ENCODE assay signal across 16 cellular contexts in the genomic region with DNA sequence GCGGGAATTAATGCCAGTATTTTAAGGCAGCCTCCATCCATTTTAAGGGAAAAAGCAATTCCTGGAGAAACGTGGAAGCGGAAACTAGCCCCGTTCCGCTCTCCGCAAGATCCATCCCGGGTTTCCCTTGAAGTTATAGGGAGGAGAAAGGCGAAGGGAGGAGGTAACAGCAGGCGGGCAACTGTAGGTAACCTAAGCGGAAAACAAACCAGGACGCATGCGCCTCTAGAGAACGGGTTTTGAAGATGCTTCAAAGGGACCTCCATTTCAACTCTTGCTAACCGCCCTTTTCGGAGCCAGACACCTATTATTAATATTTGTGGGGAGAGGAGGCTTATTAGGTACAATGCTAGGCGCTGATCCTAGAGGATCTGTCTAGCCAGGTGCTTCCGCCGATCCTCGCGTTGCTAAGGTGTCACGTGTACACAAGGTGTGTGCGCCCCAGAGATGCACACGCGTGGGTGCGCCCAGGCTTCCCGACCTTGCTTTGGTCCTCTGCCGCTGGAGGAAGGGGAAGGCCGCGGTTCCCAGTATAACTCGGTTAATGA. TPM values are rescaled to one million over a fixed set of nuclear protein-coding genes. Genes with fewer than 3 reads are reported as not detected.
A peak's percentile ranks its signal among the peaks of the same experiment; 100 is the strongest.
DNase-seq lines count a peak whose midpoint lies in the region; ATAC-seq and TF ChIP-seq lines count a peak whose summit lies in the region.
"Had no signal": no experiment of that assay in that cellular context is flagged by ENCODE, and none has a peak within 500 bp of the region (broad histone marks: within the 10 kb centered on the region; RNA-seq: fewer than 3 reads in every experiment).

No MANE protein-coding gene starts in this region.

- TF ChIP-seq CTCF in sigmoid colon (IDR thresholded peaks at IDR 0.05) = no peak

- TF ChIP-seq POLR2A in sigmoid colon (IDR thresholded peaks at IDR 0.05) = no peak

- intact Hi-C loops in Right ventricle myocardium inferior (cut with DNase I) = loop anchor here (5.0 kb wide), 1 partner anchor 42 kb away; no protein-coding TSS in a partner anchor
- intact Hi-C loops in Right ventricle myocardium superior (cut with DNase I) = no loop called here
- intact Hi-C loops in sigmoid colon (cut with DNase I) = no loop called here

- H3K27me3 ChIP-seq in sigmoid colon = peaks cover 41 to 100% (median 98%) of the 10 kb centered on the region in 3 donors

- H3K36me3 ChIP-seq in sigmoid colon = no peaks in the 10 kb centered on the region
- H3K36me3 ChIP-seq: pancreas, Peyer's patch had no signal

- WGBS in sigmoid colon, 2 donors = 7 to 9% methylated on average over 30 of the region's 30 CpGs

- H3K4me1 ChIP-seq in sigmoid colon = peaks cover 0 to 20% (median 11%) of the 10 kb centered on the region in 4 donors
- H3K4me1 ChIP-seq: pancreas had no signal

- peak overlapping the region in 1 of 4 donors; percentile 88 for H3K27ac ChIP-seq in sigmoid colon
- H3K27ac ChIP-seq: pancreas, Peyer's patch had no signal

- ATAC-seq in Right ventricle myocardium inferior = no peak
- no peak for ATAC-seq in Right ventricle myocardium superior (ENCODE audit: poor library complexity)
- ATAC-seq in GM21825 (IDR thresholded peaks at IDR 0.05; ENCODE audit: unreplicated experiment) = no peak
- no peak for ATAC-seq in GM21619 (IDR thresholded peaks at IDR 0.05; ENCODE audit: unreplicated experiment)
- ATAC-seq: activated CD8-positive, alpha-beta T cell treated with anti-CD3 and anti-CD28 coated beads for 36 hours had no signal

- DNase-seq in Right ventricle myocardium inferior (ENCODE audit: missing footprints) (peak; percentile 75), Right ventricle myocardium superior (no peak), SK-N-DZ (ENCODE audit: low spot score) (peak; percentile 17), iPS DF 19.7 (ENCODE audit: low read depth, low spot score) (peak; percentile 91), sigmoid colon (peak; percentile 35), 8988T (no peak)
- DNase-seq: activated CD8-positive, alpha-beta T cell treated with anti-CD3 and anti-CD28 coated beads for 36 hours; activated naive CD4-positive, alpha-beta T cell; DMS79; NCI-H226; pancreas; Peyer's patch; T-helper 9 cell had no signal

- H3K9me3 ChIP-seq in sigmoid colon = no peaks in the 10 kb centered on the region
- H3K9me3 ChIP-seq: pancreas, Peyer's patch had no signal

- no peak overlapping the region for H3K4me3 ChIP-seq in sigmoid colon
- H3K4me3 ChIP-seq: pancreas, Peyer's patch had no signal

- TF ChIP-seq EP300 in sigmoid colon (IDR thresholded peaks at IDR 0.05) = no peak

RNA-seq across cellular contexts. Expression of a gene that starts 6.2 kb away (rescaled TPM):
- total RNA-seq in Right ventricle myocardium inferior (55.8 TPM), Right ventricle myocardium superior (66.6 TPM), sigmoid colon (not detected)
- 0.66 TPM in 1 of 2 replicates, not detected in the other for polyA plus RNA-seq in SK-N-DZ (2014; cell fraction: cytosol; rRNA removed)
- 0.23 TPM in 1 of 2 replicates, not detected in the other for polyA plus RNA-seq in SK-N-DZ (2014; cell fraction: nucleus; rRNA removed)
- polyA plus RNA-seq in sigmoid colon = not detected
- total RNA-seq: activated CD8-positive, alpha-beta T cell treated with anti-CD3 and anti-CD28 coated beads for 36 hours; MCF 10A; pancreas; Peyer's patch had no signal

Comparison
In these comparisons a context has a peak if more than half of its experiments do, and no peak if none do; other contexts are left out.
1. DNase-seq: peak in Right ventricle myocardium inferior (single experiment), SK-N-DZ (single experiment), iPS DF 19.7 (single experiment) and sigmoid colon (single experiment); none in Right ventricle myocardium superior (single experiment) and 8988T (single experiment).
2. RNA of a gene that starts 6.2 kb away (total RNA-seq): 66.6 TPM in Right ventricle myocardium superior (single experiment) and 55.8 TPM in Right ventricle myocardium inferior (single experiment); not detected in sigmoid colon; every median in the first group is over 10 times any median in the second.